1 cellular context compared by ENCODE assay signal in genomic region chr1:205792946-205793673, GRCh38.
TF ChIP-seq lines count a peak whose summit lies in the region.

No MANE protein-coding gene starts in this region.

TF ChIP-seq in H1, 55 proteins besides CTCF, POLR2A, EP300 and RAD21:
- TF ChIP-seq ASH2L (IDR thresholded peaks at IDR 0.05; ENCODE audit: low read length) (no peak), CBX5 (IDR thresholded peaks at IDR 0.05; ENCODE audit: low read depth, low read length) (no peak), RXRA (IDR thresholded peaks at IDR 0.05; ENCODE audit: insufficient read depth, low read depth, low read length) (no peak), BRCA1 (IDR thresholded peaks at IDR 0.05; ENCODE audit: low read depth, low read length) (no peak), SP1 (IDR thresholded peaks at IDR 0.05; ENCODE audit: low read depth, low read length) (no peak), MAFK (IDR thresholded peaks at IDR 0.05; ENCODE audit: low read depth, low read length) (no peak), POU5F1 (IDR thresholded peaks at IDR 0.05; ENCODE audit: low read depth, low read length) (no peak)
